In genomic region chr16:67301080-67301757, GRCh38 we compare ENCODE assay signal across 17 cellular contexts. TPM values are rescaled to one million over a fixed set of nuclear protein-coding genes. Genes with fewer than 3 reads are reported as not detected.
DNase-seq lines count a peak whose midpoint lies in the region; ATAC-seq and TF ChIP-seq lines count a peak whose summit lies in the region.
"Had no signal": no experiment of that assay in that cellular context is flagged by ENCODE, and none has a peak within 500 bp of the region (broad histone marks: within the 10 kb centered on the region; RNA-seq: fewer than 3 reads in every experiment).

No MANE protein-coding gene starts in this region.

- no peaks in the 10 kb centered on the region for H3K9me3 ChIP-seq in HEK293 (ENCODE audit: control insufficient read depth, insufficient read depth, low read depth, low read length)
- H3K9me3 ChIP-seq in esophagus squamous epithelium, result no peaks in the 10 kb centered on the region
- H3K9me3 ChIP-seq in mesenchymal stem cell (ENCODE audit: control insufficient read depth, low read length), result no peaks in the 10 kb centered on the region
- H3K9me3 ChIP-seq in spleen, result no peaks in the 10 kb centered on the region

- no peaks in the 10 kb centered on the region for H3K4me1 ChIP-seq in HEK293 (ENCODE audit: control insufficient read depth, insufficient read depth, low read length)
- H3K4me1 ChIP-seq in esophagus squamous epithelium, result peaks cover 4 to 15% (median 5%) of the 10 kb centered on the region in 3 donors
- peaks cover 4% of the 10 kb centered on the region for H3K4me1 ChIP-seq in mesenchymal stem cell (ENCODE audit: control insufficient read depth, insufficient read depth, low read depth, low read length)
- H3K4me1 ChIP-seq in spleen, result no peaks in the 10 kb centered on the region

- ATAC-seq in GM21423 (IDR thresholded peaks at IDR 0.05; ENCODE audit: unreplicated experiment), result no peak
- ATAC-seq: WTC11 had no signal

- H3K36me3 Mint-ChIP-seq in activated T-helper 1 cell treated with anti-CD3 and anti-CD28 coated beads, Interleukin-12 subunit alpha, Interleukin-12 subunit beta, Interleukin-2, Interleukin-4 antibody, amounts not matched to agents 30 ng/mL and 10 ng/mL and 1 ng/mL, durations not matched to agents 14 hours and 24 hours and 36 hours (ENCODE audit: low read depth), result no peaks in the 10 kb centered on the region
- H3K36me3 Mint-ChIP-seq in activated naive CD4-positive, alpha-beta T cell treated with anti-CD3 and anti-CD28 coated beads, Interleukin-2, amount 10 ng/mL, durations not matched to agents 7 days and 5 days, result no peaks in the 10 kb centered on the region
- no peaks in the 10 kb centered on the region for H3K36me3 Mint-ChIP-seq in activated CD4-positive, alpha-beta T cell treated with anti-CD3 and anti-CD28 coated beads, Interleukin-2, amount 10 ng/mL, durations not matched to agents 24 days and 14 days (ENCODE audit: low read depth)
- H3K36me3 Mint-ChIP-seq: WTC11 had no signal

- H3K4me3 ChIP-seq in HEK293 (ENCODE audit: low read depth, low read length), result no peak overlapping the region
- no peak overlapping the region for H3K4me3 ChIP-seq in esophagus squamous epithelium
- H3K4me3 ChIP-seq in mesenchymal stem cell (ENCODE audit: insufficient read depth in 1 of 2, low read depth in 1 of 2, low read length in 2 of 2), result no peak overlapping the region
- no peak overlapping the region for H3K4me3 ChIP-seq in spleen

- no peak overlapping the region for H3K14ac ChIP-seq in mesenchymal stem cell (ENCODE audit: low read length in 2 of 2)

- peak overlapping the region in 1 of 2 experiments; percentile 42 for H2BK12ac ChIP-seq in mesenchymal stem cell (ENCODE audit: low read length in 2 of 2)

- H3K79me1 ChIP-seq in mesenchymal stem cell (replicated peaks; ENCODE audit: low read length, poor library complexity, severe bottlenecking), result no peaks in the 10 kb centered on the region

- no peak overlapping the region for H3K27ac Mint-ChIP-seq in activated T-helper 1 cell treated with anti-CD3 and anti-CD28 coated beads, Interleukin-12 subunit alpha, Interleukin-12 subunit beta, Interleukin-2, Interleukin-4 antibody, amounts not matched to agents 30 ng/mL and 10 ng/mL and 1 ng/mL, durations not matched to agents 14 hours and 24 hours and 36 hours
- no peak overlapping the region for H3K27ac Mint-ChIP-seq in activated naive CD4-positive, alpha-beta T cell treated with anti-CD3 and anti-CD28 coated beads, Interleukin-2, amount 10 ng/mL, durations not matched to agents 7 days and 5 days
- H3K27ac Mint-ChIP-seq in activated CD4-positive, alpha-beta T cell treated with anti-CD3 and anti-CD28 coated beads, Interleukin-2, amount 10 ng/mL, durations not matched to agents 24 days and 14 days, result no peak overlapping the region
- H3K27ac Mint-ChIP-seq: WTC11 had no signal

- peaks cover 5% of the 10 kb centered on the region for H3K4me1 Mint-ChIP-seq in activated T-helper 1 cell treated with anti-CD3 and anti-CD28 coated beads, Interleukin-12 subunit alpha, Interleukin-12 subunit beta, Interleukin-2, Interleukin-4 antibody, amounts not matched to agents 30 ng/mL and 10 ng/mL and 1 ng/mL, durations not matched to agents 14 hours and 24 hours and 36 hours (ENCODE audit: low read depth)
- no peaks in the 10 kb centered on the region for H3K4me1 Mint-ChIP-seq in activated naive CD4-positive, alpha-beta T cell treated with anti-CD3 and anti-CD28 coated beads, Interleukin-2, amount 10 ng/mL, durations not matched to agents 7 days and 5 days
- peaks cover 5% of the 10 kb centered on the region for H3K4me1 Mint-ChIP-seq in activated CD4-positive, alpha-beta T cell treated with anti-CD3 and anti-CD28 coated beads, Interleukin-2, amount 10 ng/mL, durations not matched to agents 24 days and 14 days
- H3K4me1 Mint-ChIP-seq: WTC11 had no signal

- H3K4me3 Mint-ChIP-seq in activated T-helper 1 cell treated with anti-CD3 and anti-CD28 coated beads, Interleukin-12 subunit alpha, Interleukin-12 subunit beta, Interleukin-2, Interleukin-4 antibody, amounts not matched to agents 30 ng/mL and 10 ng/mL and 1 ng/mL, durations not matched to agents 14 hours and 24 hours and 36 hours, result no peak overlapping the region
- no peak overlapping the region for H3K4me3 Mint-ChIP-seq in activated naive CD4-positive, alpha-beta T cell treated with anti-CD3 and anti-CD28 coated beads, Interleukin-2, amount 10 ng/mL, durations not matched to agents 7 days and 5 days
- H3K4me3 Mint-ChIP-seq in activated CD4-positive, alpha-beta T cell treated with anti-CD3 and anti-CD28 coated beads, Interleukin-2, amount 10 ng/mL, durations not matched to agents 24 days and 14 days, result no peak overlapping the region
- H3K4me3 Mint-ChIP-seq: WTC11 had no signal

- H3K4ac ChIP-seq in mesenchymal stem cell (ENCODE audit: low read depth in 1 of 2, low read length in 2 of 2), result no peak overlapping the region

- no peak for TF ChIP-seq CTCF in HEK293 (tag by site-specific recombination; IDR thresholded peaks at IDR 0.05)
- TF ChIP-seq CTCF in esophagus squamous epithelium (IDR thresholded peaks at IDR 0.05), result no peak
- TF ChIP-seq CTCF in spleen (IDR thresholded peaks at IDR 0.05 in 8 of 11, conservative IDR thresholded peaks at IDR 0.05 in 3 of 11), result no peak

- H4K8ac ChIP-seq in mesenchymal stem cell (ENCODE audit: low read length), result no peak overlapping the region

- no peak for DNase-seq in esophagus squamous epithelium (lab: John Stamatoyannopoulos, UW)
- no peak for DNase-seq in mesenchymal stem cell
- DNase-seq in spleen, result peak; percentile 56
- no peak for DNase-seq in activated T-helper 1 cell treated with anti-CD3 and anti-CD28 coated beads, Interleukin-12 subunit alpha, Interleukin-12 subunit beta, Interleukin-2, Interleukin-4 antibody, amounts not matched to agents 30 ng/mL and 10 ng/mL and 1 ng/mL, durations not matched to agents 14 hours and 24 hours and 36 hours (ENCODE audit: low spot score)
- no peak for DNase-seq in activated naive CD4-positive, alpha-beta T cell treated with anti-CD3 and anti-CD28 coated beads, Interleukin-2, amount 10 ng/mL, durations not matched to agents 7 days and 5 days
- no peak for DNase-seq in activated CD4-positive, alpha-beta T cell treated with anti-CD3 and anti-CD28 coated beads, Interleukin-2, amount 10 ng/mL, durations not matched to agents 24 days and 14 days
- DNase-seq: activated effector memory CD4-positive, alpha-beta T cell treated with Interleukin-2 at 50 U/mL for 16 hours; COR-L47; cortex of kidney; erythroblast; kidney; NCI-H1436 treated with DMSO at 0.1 percent for 48 hours had no signal

- no peak overlapping the region for H2AFZ ChIP-seq in mesenchymal stem cell (ENCODE audit: low read depth, low read length)

- H3K27me3 ChIP-seq in esophagus squamous epithelium, result no peaks in the 10 kb centered on the region
- peaks cover 0 to 20% of the 10 kb centered on the region in 2 experiments for H3K27me3 ChIP-seq in mesenchymal stem cell (ENCODE audit: control insufficient read depth in 1 of 2, insufficient read depth in 1 of 2, low read length in 2 of 2)
- no peaks in the 10 kb centered on the region for H3K27me3 ChIP-seq in spleen (replicated peaks in 1 of 7)

- H2BK120ac ChIP-seq in mesenchymal stem cell (ENCODE audit: low read depth, low read length), result no peak overlapping the region

- no peak overlapping the region for H3K4me2 ChIP-seq in mesenchymal stem cell (ENCODE audit: low read length, poor library complexity, severe bottlenecking)

- no peak for TF ChIP-seq POLR2A in esophagus squamous epithelium (IDR thresholded peaks at IDR 0.05)
- no peak for TF ChIP-seq POLR2A in spleen (IDR thresholded peaks at IDR 0.05)

- intact Hi-C loops in esophagus squamous epithelium (cut with DNase I) (no loop called here), spleen (cut with DNase I; ENCODE audit: low total_unique reads) (no loop called here)
- intact Hi-C loops in activated T-helper 1 cell treated with anti-CD3 and anti-CD28 coated beads, Interleukin-12 subunit alpha, Interleukin-12 subunit beta, Interleukin-2, Interleukin-4 antibody, amounts not matched to agents 30 ng/mL and 10 ng/mL and 1 ng/mL, durations not matched to agents 14 hours and 24 hours and 36 hours (cut with micrococcal nuclease), result no loop called here
- intact Hi-C loops in activated CD4-positive, alpha-beta T cell treated with anti-CD3 and anti-CD28 coated beads, Interleukin-2, amount 10 ng/mL, durations not matched to agents 24 days and 14 days (cut with micrococcal nuclease), result no loop called here

- CTCF ChIA-PET in HEK293 (lab: Yijun Ruan, JAX), result no interaction called here
- CTCF ChIA-PET in activated naive CD4-positive, alpha-beta T cell treated with anti-CD3 and anti-CD28 coated beads, Interleukin-2, amount 10 ng/mL, durations not matched to agents 7 days and 5 days (lab: Charles Lee), result no interaction called here

- POLR2A ChIA-PET in HEK293 (lab: Yijun Ruan, JAX), result no interaction called here

- H2AK5ac ChIP-seq in mesenchymal stem cell (ENCODE audit: low read length, severe bottlenecking), result no peak overlapping the region

- no peak overlapping the region for H3K27ac ChIP-seq in HEK293 (ENCODE audit: extremely low read depth, low read depth, low read length)
- peak overlapping the region in 3 of 4 donors; percentile 7 to 49 (median 17) for H3K27ac ChIP-seq in esophagus squamous epithelium
- no peak overlapping the region for H3K27ac ChIP-seq in mesenchymal stem cell (ENCODE audit: low read length, poor library complexity, severe bottlenecking)
- H3K27ac ChIP-seq in spleen, result no peak overlapping the region

- no peak overlapping the region for H3K23ac ChIP-seq in mesenchymal stem cell (ENCODE audit: low read length in 2 of 2)

- H3K18ac ChIP-seq in mesenchymal stem cell (ENCODE audit: low read depth in 1 of 2, low read length in 2 of 2), result peak overlapping the region in 1 of 2 experiments; percentile 37

- no peaks in the 10 kb centered on the region for H3K36me3 ChIP-seq in HEK293 (ENCODE audit: control insufficient read depth in 2 of 2, insufficient read depth in 1 of 2, low read length in 2 of 2)
- no peaks in the 10 kb centered on the region for H3K36me3 ChIP-seq in esophagus squamous epithelium
- no peaks in the 10 kb centered on the region for H3K36me3 ChIP-seq in mesenchymal stem cell (ENCODE audit: control insufficient read depth in 1 of 2, insufficient read depth in 2 of 2, low read depth in 1 of 2, low read length in 2 of 2)
- no peaks in the 10 kb centered on the region for H3K36me3 ChIP-seq in spleen

- no peaks in the 10 kb centered on the region for H3K9me3 Mint-ChIP-seq in activated T-helper 1 cell treated with anti-CD3 and anti-CD28 coated beads, Interleukin-12 subunit alpha, Interleukin-12 subunit beta, Interleukin-2, Interleukin-4 antibody, amounts not matched to agents 30 ng/mL and 10 ng/mL and 1 ng/mL, durations not matched to agents 14 hours and 24 hours and 36 hours
- no peaks in the 10 kb centered on the region for H3K9me3 Mint-ChIP-seq in activated naive CD4-positive, alpha-beta T cell treated with anti-CD3 and anti-CD28 coated beads, Interleukin-2, amount 10 ng/mL, durations not matched to agents 7 days and 5 days
- no peaks in the 10 kb centered on the region for H3K9me3 Mint-ChIP-seq in activated CD4-positive, alpha-beta T cell treated with anti-CD3 and anti-CD28 coated beads, Interleukin-2, amount 10 ng/mL, durations not matched to agents 24 days and 14 days
- H3K9me3 Mint-ChIP-seq: WTC11 had no signal

- H2BK5ac ChIP-seq in mesenchymal stem cell (ENCODE audit: low read depth, low read length, poor library complexity, severe bottlenecking), result no peak overlapping the region

- H4K91ac ChIP-seq in mesenchymal stem cell (ENCODE audit: low read length), result peak overlapping the region; percentile 6

- peak overlapping the region; percentile 36 for H3K9ac ChIP-seq in mesenchymal stem cell (ENCODE audit: low read length)

- no peak overlapping the region for H2BK15ac ChIP-seq in mesenchymal stem cell (ENCODE audit: low read depth, poor library complexity, severe bottlenecking)

- H3K27me3 Mint-ChIP-seq in activated T-helper 1 cell treated with anti-CD3 and anti-CD28 coated beads, Interleukin-12 subunit alpha, Interleukin-12 subunit beta, Interleukin-2, Interleukin-4 antibody, amounts not matched to agents 30 ng/mL and 10 ng/mL and 1 ng/mL, durations not matched to agents 14 hours and 24 hours and 36 hours (ENCODE audit: insufficient read depth), result peaks cover 2% of the 10 kb centered on the region
- H3K27me3 Mint-ChIP-seq in activated naive CD4-positive, alpha-beta T cell treated with anti-CD3 and anti-CD28 coated beads, Interleukin-2, amount 10 ng/mL, durations not matched to agents 7 days and 5 days, result peaks cover 27% of the 10 kb centered on the region
- H3K27me3 Mint-ChIP-seq in activated CD4-positive, alpha-beta T cell treated with anti-CD3 and anti-CD28 coated beads, Interleukin-2, amount 10 ng/mL, durations not matched to agents 24 days and 14 days, result no peaks in the 10 kb centered on the region

- 70 to 79% methylated on average over 7 to 9 of the region's 10 CpGs for WGBS in esophagus squamous epithelium, 2 donors
- WGBS in mesenchymal stem cell, result 83% methylated on average over 6 of the region's 10 CpGs
- WGBS in spleen, 5 donors, result 71 to 82% (median 79%) methylated on average over 9 to 10 of the region's 10 CpGs

RNA-seq across cellular contexts. Expression of gene PLEKHG4, which starts 21.9 kb away (rescaled TPM):
- total RNA-seq in esophagus squamous epithelium, result 10 to 100 TPM in 1 of 4 donors, 1 to 10 TPM in 3; 5.0 to 11.4 (median 7.5) TPM
- polyA plus RNA-seq in mesenchymal stem cell (2013, experiment 1 of 2), result 6.6 TPM
- 6.5 TPM for polyA plus RNA-seq in mesenchymal stem cell (2013, experiment 2 of 2)
- 10 to 100 TPM in 6 of 7 donors, 1 to 10 TPM in 1; 9.6 to 27.9 (median 15.2) TPM for total RNA-seq in spleen
- polyA plus RNA-seq in spleen, result 10 to 100 TPM in 2 of 3 donors, 1 to 10 TPM in 1; 5.1 to 12.7 (median 11.3) TPM
- total RNA-seq in activated T-helper 1 cell treated with anti-CD3 and anti-CD28 coated beads, Interleukin-12 subunit alpha, Interleukin-12 subunit beta, Interleukin-2, Interleukin-4 antibody, amounts not matched to agents 30 ng/mL and 10 ng/mL and 1 ng/mL, durations not matched to agents 14 hours and 24 hours and 36 hours, result 39.6 and 42.3 TPM in 2 replicates
- total RNA-seq in activated CD4-positive, alpha-beta T cell treated with anti-CD3 and anti-CD28 coated beads, Interleukin-2, amount 10 ng/mL, durations not matched to agents 24 days and 14 days, result 43.4 and 43.8 TPM in 2 replicates

RNA-seq across cellular contexts. Expression of gene KCTD19, which starts 25.3 kb away (rescaled TPM):
- total RNA-seq in esophagus squamous epithelium (under 1 TPM in 1 of 4 donors, not detected in 3; 0.09 TPM), spleen (under 1 TPM in 5 of 7 donors, not detected in 2; 0.17 to 0.73 (median 0.47) TPM)
- polyA plus RNA-seq in mesenchymal stem cell (2013, experiment 1 of 2), result 0.12 TPM
- 0.01 TPM for polyA plus RNA-seq in mesenchymal stem cell (2013, experiment 2 of 2)
- under 1 TPM; 0.16 to 0.36 (median 0.22) TPM for polyA plus RNA-seq in spleen
- total RNA-seq in activated T-helper 1 cell treated with anti-CD3 and anti-CD28 coated beads, Interleukin-12 subunit alpha, Interleukin-12 subunit beta, Interleukin-2, Interleukin-4 antibody, amounts not matched to agents 30 ng/mL and 10 ng/mL and 1 ng/mL, durations not matched to agents 14 hours and 24 hours and 36 hours, result 0.22 and 0.62 TPM in 2 replicates
- total RNA-seq in activated CD4-positive, alpha-beta T cell treated with anti-CD3 and anti-CD28 coated beads, Interleukin-2, amount 10 ng/mL, durations not matched to agents 24 days and 14 days, result 1.0 and 1.3 TPM in 2 replicates
- total RNA-seq: LHCN-M2 had no signal

RNA-seq across cellular contexts. Expression of gene LRRC36, which starts 25.4 kb away (rescaled TPM):
- not detected for total RNA-seq in esophagus squamous epithelium
- polyA plus RNA-seq in mesenchymal stem cell (2013, experiment 1 of 2), result 0.08 TPM
- polyA plus RNA-seq in mesenchymal stem cell (2013, experiment 2 of 2), result 0.12 TPM
- total RNA-seq in spleen, result under 1 TPM in 4 of 7 donors, not detected in 3; 0.46 to 0.98 (median 0.75) TPM
- 1 to 10 TPM in 1 of 3 donors, under 1 TPM in 2; 0.48 to 2.3 (median 0.56) TPM for polyA plus RNA-seq in spleen
- total RNA-seq in activated T-helper 1 cell treated with anti-CD3 and anti-CD28 coated beads, Interleukin-12 subunit alpha, Interleukin-12 subunit beta, Interleukin-2, Interleukin-4 antibody, amounts not matched to agents 30 ng/mL and 10 ng/mL and 1 ng/mL, durations not matched to agents 14 hours and 24 hours and 36 hours, result 0.22 and 0.23 TPM in 2 replicates
- total RNA-seq in activated CD4-positive, alpha-beta T cell treated with anti-CD3 and anti-CD28 coated beads, Interleukin-2, amount 10 ng/mL, durations not matched to agents 24 days and 14 days, result 0.23 TPM in 1 of 2 replicates, not detected in the other
- total RNA-seq: LHCN-M2; T-helper 1 cell treated with Interleukin-12 subunit alpha and Interleukin-12 subunit beta and Interleukin-4 antibody, amounts not matched to agents 30 ng/mL and 1 ng/mL, for 36 hours had no signal

RNA-seq across cellular contexts. Expression of gene SLC9A5, which starts 52.4 kb away (rescaled TPM):
- total RNA-seq in esophagus squamous epithelium (under 1 TPM in 1 of 4 donors, not detected in 3; 0.19 TPM), spleen (10 to 100 TPM in 5 of 7 donors, 1 to 10 TPM in 2; 8.1 to 26.8 (median 13.5) TPM)
- polyA plus RNA-seq in mesenchymal stem cell (2013, experiment 1 of 2), result 1.5 TPM
- 1.5 TPM for polyA plus RNA-seq in mesenchymal stem cell (2013, experiment 2 of 2)
- 10 to 100 TPM in 2 of 3 donors, 1 to 10 TPM in 1; 6.0 to 34.1 (median 33.6) TPM for polyA plus RNA-seq in spleen
- total RNA-seq in activated T-helper 1 cell treated with anti-CD3 and anti-CD28 coated beads, Interleukin-12 subunit alpha, Interleukin-12 subunit beta, Interleukin-2, Interleukin-4 antibody, amounts not matched to agents 30 ng/mL and 10 ng/mL and 1 ng/mL, durations not matched to agents 14 hours and 24 hours and 36 hours, result 5.1 TPM in 2 replicates
- total RNA-seq in activated CD4-positive, alpha-beta T cell treated with anti-CD3 and anti-CD28 coated beads, Interleukin-2, amount 10 ng/mL, durations not matched to agents 24 days and 14 days, result 5.3 TPM in 2 replicates

RNA-seq across cellular contexts. Expression of gene FHOD1, which starts 53.9 kb away (rescaled TPM):
- total RNA-seq in esophagus squamous epithelium, result 1 to 10 TPM; 1.9 to 7.4 (median 5.3) TPM
- polyA plus RNA-seq in mesenchymal stem cell (2013, experiment 1 of 2), result 51.6 TPM
- polyA plus RNA-seq in mesenchymal stem cell (2013, experiment 2 of 2), result 50.1 TPM
- total RNA-seq in spleen, result 100 to 1,000 TPM in 6 of 7 donors, 10 to 100 TPM in 1; 97.3 to 304 (median 145) TPM
- 100 to 1,000 TPM in 2 of 3 donors, 10 to 100 TPM in 1; 45.6 to 193 (median 149) TPM for polyA plus RNA-seq in spleen
- 116 and 119 TPM in 2 replicates for total RNA-seq in activated T-helper 1 cell treated with anti-CD3 and anti-CD28 coated beads, Interleukin-12 subunit alpha, Interleukin-12 subunit beta, Interleukin-2, Interleukin-4 antibody, amounts not matched to agents 30 ng/mL and 10 ng/mL and 1 ng/mL, durations not matched to agents 14 hours and 24 hours and 36 hours
- 128 TPM in 2 replicates for total RNA-seq in activated CD4-positive, alpha-beta T cell treated with anti-CD3 and anti-CD28 coated beads, Interleukin-2, amount 10 ng/mL, durations not matched to agents 24 days and 14 days

Comparison
In these comparisons a context has a peak if more than half of its experiments do, and no peak if none do; other contexts are left out.
1. H3K27ac ChIP-seq: peak in esophagus squamous epithelium (3 of 4); none in HEK293 (single experiment), mesenchymal stem cell (single experiment) and spleen (0 of 8).